Comparison of ENCODE assay signal across 14 cellular contexts in the genomic region with DNA sequence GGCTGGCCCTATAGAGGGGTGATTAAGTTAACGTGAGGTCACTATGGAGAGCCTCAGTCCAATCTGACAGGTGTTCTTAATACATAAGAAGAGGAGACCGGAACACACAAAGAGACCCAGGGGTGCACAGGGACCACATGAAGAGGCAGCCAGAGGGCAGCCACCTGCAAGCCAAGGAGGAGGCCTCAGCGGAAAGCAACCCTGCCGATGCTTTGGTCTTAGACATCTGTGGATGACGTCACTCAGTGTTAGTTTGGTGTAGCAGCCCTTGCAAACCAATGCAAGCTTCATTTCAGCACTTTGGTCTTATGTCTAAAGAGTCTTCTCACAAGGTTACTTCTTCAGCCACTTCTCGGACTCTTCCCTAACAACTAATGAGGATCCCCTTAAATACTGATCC. TPM values are rescaled to one million over a fixed set of nuclear protein-coding genes. Genes with fewer than 3 reads are reported as not detected.
DNase-seq lines count a peak whose midpoint lies in the region; ATAC-seq lines count a peak whose summit lies in the region.
"Had no signal": no experiment of that assay in that cellular context is flagged by ENCODE, and none has a peak within 500 bp of the region (broad histone marks: within the 10 kb centered on the region; RNA-seq: fewer than 3 reads in every experiment).

No MANE protein-coding gene starts in this region.

- H3K4me3 Mint-ChIP-seq in activated CD4-positive, alpha-beta T cell treated with anti-CD3 and anti-CD28 coated beads for 36 hours, result no peak overlapping the region
- no peak overlapping the region for H3K4me3 Mint-ChIP-seq in stimulated activated memory B cell treated with anti-CD40 and anti-IgM and Interleukin-4, amounts not matched to agents 10 μg/mL and 1 μg/mL and 100 μg/mL, for 72 hours
- H3K4me3 Mint-ChIP-seq: activated CD4-positive, alpha-beta memory T cell treated with anti-CD3 and anti-CD28 coated beads, Interleukin-2, amount 10 ng/mL, durations not matched to agents 7 days and 5 days had no signal

- no peak for ATAC-seq in activated CD4-positive, alpha-beta T cell treated with anti-CD3 and anti-CD28 coated beads for 36 hours
- ATAC-seq in GM21737 (IDR thresholded peaks at IDR 0.05; ENCODE audit: unreplicated experiment), result peak; percentile 33
- peak; percentile 32 for ATAC-seq in HG03521 (IDR thresholded peaks at IDR 0.05; ENCODE audit: unreplicated experiment)
- ATAC-seq in stimulated activated memory B cell treated with anti-CD40 and anti-IgM and Interleukin-4, amounts not matched to agents 10 μg/mL and 1 μg/mL and 100 μg/mL, for 72 hours, result peak; percentile 67
- ATAC-seq: sciatic nerve had no signal

- DNase-seq in activated CD4-positive, alpha-beta T cell treated with anti-CD3 and anti-CD28 coated beads for 36 hours, result peak; percentile 15
- no peak for DNase-seq in activated CD4-positive, alpha-beta T cell treated with anti-CD3 and anti-CD28 coated beads for 48 hours
- no peak for DNase-seq in stimulated activated naive CD4-positive, alpha-beta T cell treated with Interleukin-2 at 50 U/mL for 16 hours (lab: John Stamatoyannopoulos, UW)
- DNase-seq in posterior cingulate gyrus (no peak), NCI-H2081 (lab: John Stamatoyannopoulos, UW) (no peak)
- DNase-seq: 8988T; activated CD4-positive, alpha-beta memory T cell treated with anti-CD3 and anti-CD28 coated beads, Interleukin-2, amount 10 ng/mL, durations not matched to agents 7 days and 5 days; DMS79; GM23248; SW 1271 had no signal

- no peak overlapping the region for H3K27ac Mint-ChIP-seq in activated CD4-positive, alpha-beta T cell treated with anti-CD3 and anti-CD28 coated beads for 36 hours
- peak overlapping the region; percentile 87 for H3K27ac Mint-ChIP-seq in stimulated activated memory B cell treated with anti-CD40 and anti-IgM and Interleukin-4, amounts not matched to agents 10 μg/mL and 1 μg/mL and 100 μg/mL, for 72 hours
- H3K27ac Mint-ChIP-seq: activated CD4-positive, alpha-beta memory T cell treated with anti-CD3 and anti-CD28 coated beads, Interleukin-2, amount 10 ng/mL, durations not matched to agents 7 days and 5 days had no signal

- H3K9me3 Mint-ChIP-seq in activated CD4-positive, alpha-beta T cell treated with anti-CD3 and anti-CD28 coated beads for 36 hours (ENCODE audit: low read depth), result no peaks in the 10 kb centered on the region
- no peaks in the 10 kb centered on the region for H3K9me3 Mint-ChIP-seq in stimulated activated memory B cell treated with anti-CD40 and anti-IgM and Interleukin-4, amounts not matched to agents 10 μg/mL and 1 μg/mL and 100 μg/mL, for 72 hours
- H3K9me3 Mint-ChIP-seq: activated CD4-positive, alpha-beta memory T cell treated with anti-CD3 and anti-CD28 coated beads, Interleukin-2, amount 10 ng/mL, durations not matched to agents 7 days and 5 days had no signal

- no peaks in the 10 kb centered on the region for H3K36me3 Mint-ChIP-seq in activated CD4-positive, alpha-beta T cell treated with anti-CD3 and anti-CD28 coated beads for 36 hours (ENCODE audit: low read depth)
- peaks cover 4% of the 10 kb centered on the region for H3K36me3 Mint-ChIP-seq in stimulated activated memory B cell treated with anti-CD40 and anti-IgM and Interleukin-4, amounts not matched to agents 10 μg/mL and 1 μg/mL and 100 μg/mL, for 72 hours

- peaks cover 5% of the 10 kb centered on the region for H3K4me1 Mint-ChIP-seq in activated CD4-positive, alpha-beta T cell treated with anti-CD3 and anti-CD28 coated beads for 36 hours
- H3K4me1 Mint-ChIP-seq in stimulated activated memory B cell treated with anti-CD40 and anti-IgM and Interleukin-4, amounts not matched to agents 10 μg/mL and 1 μg/mL and 100 μg/mL, for 72 hours, result peaks cover 92% of the 10 kb centered on the region

- POLR2A ChIA-PET in activated CD4-positive, alpha-beta T cell treated with anti-CD3 and anti-CD28 coated beads for 36 hours (lab: Charles Lee), result no interaction called here

- peaks cover 7% of the 10 kb centered on the region for H3K27me3 Mint-ChIP-seq in activated CD4-positive, alpha-beta T cell treated with anti-CD3 and anti-CD28 coated beads for 36 hours
- no peaks in the 10 kb centered on the region for H3K27me3 Mint-ChIP-seq in stimulated activated memory B cell treated with anti-CD40 and anti-IgM and Interleukin-4, amounts not matched to agents 10 μg/mL and 1 μg/mL and 100 μg/mL, for 72 hours

- CTCF ChIA-PET in activated CD4-positive, alpha-beta T cell treated with anti-CD3 and anti-CD28 coated beads for 36 hours (lab: Charles Lee), result no interaction called here

- intact Hi-C loops in activated CD4-positive, alpha-beta T cell treated with anti-CD3 and anti-CD28 coated beads for 36 hours (cut with DNase I, micrococcal nuclease), result no loop called here
- intact Hi-C loops in posterior cingulate gyrus (cut with DNase I), result no loop called here

RNA-seq across cellular contexts. Expression of gene GRHPR, which starts 47.6 kb away (rescaled TPM):
- total RNA-seq in activated CD4-positive, alpha-beta T cell treated with anti-CD3 and anti-CD28 coated beads for 36 hours, result 10 to 100 TPM; 69.1 to 74.4 TPM
